Comparison of ENCODE assay signal across 17 cellular contexts in genomic region chr14:85334316-85334715, GRCh38.
DNase-seq lines count a peak whose midpoint lies in the region; ATAC-seq and TF ChIP-seq lines count a peak whose summit lies in the region.
"Had no signal": no experiment of that assay in that cellular context is flagged by ENCODE, and none has a peak within 500 bp of the region (broad histone marks: within the 10 kb centered on the region; RNA-seq: fewer than 3 reads in every experiment).

No MANE protein-coding gene starts in this region.

- ATAC-seq in stimulated activated naive CD8-positive, alpha-beta T cell treated with anti-CD3 and anti-CD28 coated beads, Interleukin-15, Interleukin-2, amounts not matched to agents 100 U/mL and 50 U/mL, for 24 hours = no peak
- ATAC-seq: A549; CD8-positive, alpha-beta T cell; GM12878 had no signal

- DNase-seq in NCI-H226 (peak; percentile 20), astrocyte of the hippocampus (ENCODE audit: low read depth, low spot score) (peak; percentile 10), fibroblast of the aortic adventitia (ENCODE audit: low read depth) (peak; percentile 77), occipital lobe (lab: John Stamatoyannopoulos, UW) (no peak)
- DNase-seq in stimulated activated naive CD8-positive, alpha-beta T cell treated with anti-CD3 and anti-CD28 coated beads, Interleukin-15, Interleukin-2, amounts not matched to agents 100 U/mL and 50 U/mL, for 24 hours = no peak
- DNase-seq: AML-193; Caco-2; Calu3; CD4-positive, alpha-beta T cell; CD8-positive, alpha-beta T cell; DMS79; DND-41; EL; GDM1 had no signal

- no peak for TF ChIP-seq CTCF in fibroblast of the aortic adventitia (IDR thresholded peaks at IDR 0.05; ENCODE audit: insufficient read depth, low read length)

- H3K4me3 ChIP-seq in fibroblast of the aortic adventitia (ENCODE audit: low read depth, low read length) = no peak overlapping the region
- H3K4me3 ChIP-seq: A549; BLaER1 treated with 17β-estradiol and CSF1 and Interleukin-3, amounts not matched to agents 10 nM and 100 nM; GM12878 had no signal

Comparison
In these comparisons a context has a peak if more than half of its experiments do, and no peak if none do; other contexts are left out.
1. DNase-seq: peak in NCI-H226 (single experiment), astrocyte of the hippocampus (single experiment) and fibroblast of the aortic adventitia (single experiment); none in occipital lobe (single experiment) and stimulated activated naive CD8-positive, alpha-beta T cell treated with anti-CD3 and anti-CD28 coated beads, Interleukin-15, Interleukin-2, amounts not matched to agents 100 U/mL and 50 U/mL, for 24 hours (single experiment).